ENCODE assay signal across 25 cellular contexts in genomic region chr19:2586196-2586595, GRCh38.
A peak's percentile ranks its signal among the peaks of the same experiment; 100 is the strongest.
DNase-seq lines count a peak whose midpoint lies in the region; ATAC-seq, FAIRE-seq and TF ChIP-seq lines count a peak whose summit lies in the region.
"Had no signal": no experiment of that assay in that cellular context is flagged by ENCODE, and none has a peak within 500 bp of the region (broad histone marks: within the 10 kb centered on the region; RNA-seq: fewer than 3 reads in every experiment).

No MANE protein-coding gene starts in this region.

- no peaks in the 10 kb centered on the region for H4K20me1 ChIP-seq in GM23338 (replicated peaks; ENCODE audit: insufficient read depth)

- peaks cover 26% of the 10 kb centered on the region for H3K9me3 Mint-ChIP-seq in GM23338

- no peak overlapping the region for H2AFZ ChIP-seq in GM23338
- H2AFZ ChIP-seq: PC-9 had no signal

- H3K27ac ChIP-seq in GM23338 (ENCODE audit: low read depth): no peak overlapping the region
- H3K27ac ChIP-seq in kidney (ENCODE audit: low read depth in 2 of 2, low read length in 2 of 2): no peak overlapping the region
- H3K27ac ChIP-seq: PC-9, SJSA1 had no signal

- no peak overlapping the region for H3K4me3 Mint-ChIP-seq in GM23338

- ATAC-seq in GM23338: no peak
- ATAC-seq in sciatic nerve: no peak

- no peak overlapping the region for H3K27ac Mint-ChIP-seq in GM23338

- no peaks in the 10 kb centered on the region for H3K27me3 ChIP-seq in GM23338 (ENCODE audit: insufficient read depth)
- H3K27me3 ChIP-seq in NT2/D1 (ENCODE audit: insufficient read depth, insufficient read length): no peaks in the 10 kb centered on the region
- H3K27me3 ChIP-seq: SJSA1 had no signal

- H3K36me3 Mint-ChIP-seq in GM23338 (ENCODE audit: low read depth): peaks cover 22% of the 10 kb centered on the region

- peak; percentile 4 for DNase-seq in GM23338 (ENCODE audit: low spot score)
- DNase-seq in NT2/D1 (ENCODE audit: low read depth, low spot score): no peak
- DNase-seq in kidney: peak; percentile 39
- DNase-seq in sciatic nerve (ENCODE audit: low spot score): peak; percentile 48
- DNase-seq in mucosa of gallbladder (ENCODE audit: low spot score): no peak
- no peak for DNase-seq in COLO829 (ENCODE audit: low spot score)
- DNase-seq in GDM1 (lab: John Stamatoyannopoulos, UW): no peak
- no peak for DNase-seq in NCI-H146 treated with DMSO at 0.1 percent for 48 hours (lab: John Stamatoyannopoulos, UW; ENCODE audit: unreplicated experiment)
- DNase-seq: DMS153; DND-41; HCEC 1CT; KBM-7; MV-4-11; NCI-H1105; NCI-H1436 treated with DMSO at 0.1 percent for 48 hours; NCI-H1930; NCI-H446; NCI-H524 treated with DMSO at 0.1 percent for 48 hours; NCI-H774; NK-92 treated with Interleukin-12 subunit alpha and Interleukin-12 subunit beta, amount 100 ng/mL, for 24 hours; PC-9; Right ventricle myocardium superior; RPMI8226 had no signal

- no peaks in the 10 kb centered on the region for H3K36me3 ChIP-seq in GM23338 (ENCODE audit: insufficient read depth)
- H3K36me3 ChIP-seq in NT2/D1 (ENCODE audit: insufficient read depth, insufficient read length, low read length): no peaks in the 10 kb centered on the region
- no peaks in the 10 kb centered on the region for H3K36me3 ChIP-seq in kidney (ENCODE audit: control insufficient read depth in 1 of 2, insufficient read depth in 2 of 2, low read length in 2 of 2)
- H3K36me3 ChIP-seq: SJSA1 had no signal

- peaks cover 20% of the 10 kb centered on the region for H3K27me3 Mint-ChIP-seq in GM23338 (ENCODE audit: insufficient read depth, low read depth, poor library complexity)

- no peaks in the 10 kb centered on the region; the same call in 1 of the 2 replicates for H3F3A ChIP-seq in GM23338 (replicated peaks; ENCODE audit: low read depth)

- peaks cover 30% of the 10 kb centered on the region for H3K4me1 Mint-ChIP-seq in GM23338

- H3K79me2 ChIP-seq in GM23338 (replicated peaks; ENCODE audit: insufficient read depth): no peaks in the 10 kb centered on the region

- FAIRE-seq in kidney (lab: Jason Lieb, UNC): no peak
- FAIRE-seq: HTR-8/SVneo had no signal

- TF ChIP-seq CTCF in GM23338 (conservative IDR thresholded peaks at IDR 0.05; ENCODE audit: low read depth in 2 of 2) (no peak), kidney (IDR thresholded peaks at IDR 0.05; ENCODE audit: borderline replicate concordance, extremely low read depth, insufficient read depth) (no peak)

- no peaks in the 10 kb centered on the region for H3K9me3 ChIP-seq in NT2/D1 (ENCODE audit: insufficient read depth, low read length)
- no peaks in the 10 kb centered on the region for H3K9me3 ChIP-seq in kidney (ENCODE audit: control insufficient read depth in 1 of 2, low read length in 2 of 2)

- peak overlapping the region; percentile 32 for H3K9ac ChIP-seq in NT2/D1 (ENCODE audit: insufficient read length, low read depth)
- no peak overlapping the region for H3K9ac ChIP-seq in kidney (ENCODE audit: low read length in 2 of 2)

- no peak overlapping the region for H3K4me2 ChIP-seq in GM23338
- H3K4me2 ChIP-seq: PC-9 had no signal

- H3K4me1 ChIP-seq in GM23338 (ENCODE audit: insufficient read depth): peaks cover 23% of the 10 kb centered on the region
- peaks cover 12% of the 10 kb centered on the region for H3K4me1 ChIP-seq in NT2/D1 (ENCODE audit: insufficient read depth, insufficient read length)
- H3K4me1 ChIP-seq in kidney (ENCODE audit: control insufficient read depth in 1 of 2, insufficient read depth in 1 of 2, low read depth in 1 of 2, low read length in 2 of 2): peaks cover 4 to 11% of the 10 kb centered on the region in 2 donors

- H3K4me3 ChIP-seq in GM23338 (no peak overlapping the region), NT2/D1 (ENCODE audit: insufficient read length, low read depth) (no peak overlapping the region), kidney (ENCODE audit: low read length in 2 of 2) (no peak overlapping the region)
- H3K4me3 ChIP-seq: PC-9, SJSA1 had no signal

- H3K9me2 ChIP-seq in GM23338 (ENCODE audit: insufficient read depth): no peaks in the 10 kb centered on the region

- intact Hi-C loops in kidney (cut with DNase I): no loop called here
- intact Hi-C loops in sciatic nerve (cut with DNase I): no loop called here

TF ChIP-seq in GM23338, 12 proteins besides CTCF, POLR2A, EP300 and RAD21:
- no peak for TF ChIP-seq REST (IDR thresholded peaks at IDR 0.05; ENCODE audit: unreplicated experiment)
- no peak for TF ChIP-seq ZNF114 (CRISPR knock-in tag; IDR thresholded peaks at IDR 0.05)
- TF ChIP-seq POLR2AphosphoS5 (IDR thresholded peaks at IDR 0.05; ENCODE audit: low read depth): no peak
- TF ChIP-seq, protein P1, sequence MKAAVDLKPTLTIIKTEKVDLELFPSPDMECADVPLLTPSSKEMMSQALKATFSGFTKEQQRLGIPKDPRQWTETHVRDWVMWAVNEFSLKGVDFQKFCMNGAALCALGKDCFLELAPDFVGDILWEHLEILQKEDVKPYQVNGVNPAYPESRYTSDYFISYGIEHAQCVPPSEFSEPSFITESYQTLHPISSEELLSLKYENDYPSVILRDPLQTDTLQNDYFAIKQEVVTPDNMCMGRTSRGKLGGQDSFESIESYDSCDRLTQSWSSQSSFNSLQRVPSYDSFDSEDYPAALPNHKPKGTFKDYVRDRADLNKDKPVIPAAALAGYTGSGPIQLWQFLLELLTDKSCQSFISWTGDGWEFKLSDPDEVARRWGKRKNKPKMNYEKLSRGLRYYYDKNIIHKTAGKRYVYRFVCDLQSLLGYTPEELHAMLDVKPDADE (IDR thresholded peaks at IDR 0.05): no peak
- no peak for TF ChIP-seq JUNB (IDR thresholded peaks at IDR 0.05; ENCODE audit: unreplicated experiment)
- TF ChIP-seq EZH2 (IDR thresholded peaks at IDR 0.05; ENCODE audit: low read depth, unreplicated experiment): no peak
- no peak for TF ChIP-seq STAT1 (IDR thresholded peaks at IDR 0.05; ENCODE audit: unreplicated experiment)
- no peak for TF ChIP-seq NANOG (IDR thresholded peaks at IDR 0.05; ENCODE audit: borderline replicate concordance)
- no peak for TF ChIP-seq EZH2phosphoT487 (IDR thresholded peaks at IDR 0.05; ENCODE audit: unreplicated experiment)

Comparison
In these comparisons a context has a peak if more than half of its experiments do, and no peak if none do; other contexts are left out.
1. DNase-seq: peak in GM23338 (single experiment), kidney (single experiment) and sciatic nerve (single experiment); none in NT2/D1 (single experiment), mucosa of gallbladder (single experiment), COLO829 (single experiment), GDM1 (single experiment) and NCI-H146 treated with DMSO at 0.1 percent for 48 hours (single experiment).